Comparison of ENCODE assay signal across 8 cellular contexts in the genomic region with DNA sequence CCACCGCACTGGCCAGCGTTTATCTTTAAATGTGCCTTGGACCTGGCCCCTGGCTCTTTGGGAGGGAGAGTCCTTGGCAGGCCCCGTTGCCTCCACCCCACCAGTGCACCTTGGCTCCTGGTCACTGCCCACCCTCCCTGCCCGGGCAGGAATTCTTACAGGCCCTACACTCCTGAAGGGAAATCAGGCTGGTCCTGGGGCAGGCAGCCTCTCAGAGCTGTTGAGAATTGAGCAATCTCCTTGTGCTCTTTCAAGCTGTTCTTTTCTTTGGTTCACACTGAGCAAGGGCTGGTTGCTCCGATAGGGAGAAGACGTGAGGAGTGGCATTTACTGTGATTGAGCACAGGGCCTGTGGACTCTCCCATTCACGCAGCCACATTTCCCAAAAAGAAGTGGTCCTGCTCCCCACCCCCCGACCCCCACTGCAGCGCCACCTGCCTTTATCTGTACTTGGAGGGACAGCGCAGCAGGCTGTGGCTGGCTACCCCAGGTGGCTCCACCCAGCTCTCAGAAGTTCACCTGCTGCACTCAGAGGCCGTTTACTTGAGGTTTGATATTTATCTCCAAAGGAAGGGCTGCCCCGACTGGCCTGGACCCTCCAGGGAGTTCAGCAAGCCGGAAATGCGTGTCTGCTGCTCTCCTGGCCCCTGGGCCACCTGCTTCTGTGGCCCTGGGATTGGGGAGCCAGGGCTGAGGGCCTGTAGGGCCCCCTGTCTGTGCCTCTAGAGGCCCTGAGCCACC. TPM values are rescaled to one million over a fixed set of nuclear protein-coding genes. Genes with fewer than 3 reads are reported as not detected.
A peak's percentile ranks its signal among the peaks of the same experiment; 100 is the strongest.
DNase-seq lines count a peak whose midpoint lies in the region; ATAC-seq and TF ChIP-seq lines count a peak whose summit lies in the region.

No MANE protein-coding gene starts in this region.

- no peak overlapping the region for H3K4me3 ChIP-seq in fibroblast of the aortic adventitia (ENCODE audit: low read depth, low read length)
- no peak overlapping the region for H3K4me3 ChIP-seq in psoas muscle

- no peaks in the 10 kb centered on the region for H3K36me3 ChIP-seq in psoas muscle (ENCODE audit: insufficient read depth in 1 of 2, low read depth in 1 of 2)

- peak overlapping the region; percentile 25 for H3K27ac ChIP-seq in psoas muscle

- intact Hi-C loops in psoas muscle (cut with DNase I), result no loop called here

- DNase-seq in G401 (ENCODE audit: low spot score) (peak; percentile 73), NCI-H510A treated with DMSO at 0.1 percent for 48 hours (lab: John Stamatoyannopoulos, UW) (peak; percentile 90), fibroblast of the aortic adventitia (ENCODE audit: low read depth) (peak; percentile 65), psoas muscle (peak; percentile 48), activated gamma-delta T cell treated with Interleukin-2 at 50 U/mL for 16 hours (no peak)

- in situ Hi-C loops in G401 (cut with HindIII; ENCODE audit: low sequenced_read_pairs), result no loop called here

- WGBS in psoas muscle, 3 donors, result 46 to 67% (median 50%) methylated on average over 14 of the region's 14 CpGs

- no peaks in the 10 kb centered on the region for H3K27me3 ChIP-seq in psoas muscle (ENCODE audit: insufficient read depth in 3 of 3, low read length in 2 of 3)

- H3K9me3 ChIP-seq in psoas muscle, result no peaks in the 10 kb centered on the region

- no peak for TF ChIP-seq CTCF in fibroblast of the aortic adventitia (IDR thresholded peaks at IDR 0.05; ENCODE audit: insufficient read depth, low read length)
- TF ChIP-seq CTCF in psoas muscle (IDR thresholded peaks at IDR 0.05), result no peak

- peaks cover 74% of the 10 kb centered on the region for H3K4me1 ChIP-seq in psoas muscle

- ATAC-seq in psoas muscle, result peak in 3 of 4 donors; percentile 42 to 50 (median 43)
- ATAC-seq in HG02884 (IDR thresholded peaks at IDR 0.05; ENCODE audit: unreplicated experiment), result no peak
- ATAC-seq in HG03378 (IDR thresholded peaks at IDR 0.05; ENCODE audit: unreplicated experiment), result no peak
- ATAC-seq in HG03045 (IDR thresholded peaks at IDR 0.05; ENCODE audit: unreplicated experiment), result no peak

RNA-seq across cellular contexts. Expression of a gene that starts 47.8 kb away (rescaled TPM):
- 5.8 and 15.2 TPM in 2 replicates for total RNA-seq in G401 (2014; rRNA removed; shearing (Covaris generic))
- total RNA-seq in fibroblast of the aortic adventitia (ENCODE audit: low replicate concordance) (28.1 and 36.6 TPM in 2 replicates), psoas muscle (10 to 100 TPM; 21.4 to 32.1 (median 30.3) TPM)
- 10 to 100 TPM in 2 of 3 donors, 1 to 10 TPM in 1; 7.7 to 20.9 (median 18.3) TPM for polyA plus RNA-seq in psoas muscle

Comparison
In these comparisons a context has a peak if more than half of its experiments do, and no peak if none do; other contexts are left out.
1. ATAC-seq: peak in psoas muscle (3 of 4); none in HG02884 (single experiment), HG03378 (single experiment) and HG03045 (single experiment).